In the genomic region with DNA sequence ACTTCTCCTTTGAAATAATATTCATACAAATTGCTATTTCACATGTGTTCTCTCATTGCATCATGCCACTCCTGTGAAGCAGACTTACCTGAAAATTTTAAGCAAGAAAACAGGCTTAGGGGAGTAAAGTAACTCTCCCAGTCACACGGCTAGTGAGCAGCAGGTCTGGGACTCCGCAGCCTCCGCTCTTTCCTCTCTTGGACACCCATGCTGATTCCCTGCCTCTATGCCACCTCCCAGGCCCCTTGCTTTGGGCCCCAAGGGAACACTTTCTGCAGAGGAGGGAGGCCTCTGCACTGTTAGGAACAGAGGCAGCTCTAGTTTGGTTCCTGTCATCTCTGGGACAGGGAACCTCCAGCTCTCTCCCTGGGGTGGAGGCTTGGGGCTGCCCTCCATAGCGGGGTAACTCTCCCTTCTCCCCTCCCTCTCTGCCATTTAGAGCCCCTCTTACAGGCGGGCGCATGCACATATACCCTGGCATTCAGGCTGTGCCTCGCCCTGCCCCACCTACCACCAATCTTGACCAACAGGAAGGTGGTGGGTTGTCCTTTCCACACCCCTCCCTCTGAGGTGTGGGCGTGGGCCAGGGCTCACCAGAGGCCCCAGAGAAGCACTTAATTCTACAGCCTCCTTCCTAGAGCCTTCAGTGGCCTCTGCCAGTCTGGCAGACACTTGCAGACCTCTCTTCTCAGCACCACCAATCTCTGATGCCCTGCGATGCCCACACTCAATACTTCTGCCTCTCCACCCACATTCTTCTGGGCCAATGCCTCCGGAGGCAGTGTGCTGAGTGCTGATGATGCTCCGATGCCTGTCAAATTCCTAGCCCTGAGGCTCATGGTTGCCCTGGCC, we compare ENCODE assay signal across 8 cellular contexts. TPM values are rescaled to one million over a fixed set of nuclear protein-coding genes. Genes with fewer than 3 reads are reported as not detected.
DNase-seq lines count a peak whose midpoint lies in the region; ATAC-seq, FAIRE-seq and TF ChIP-seq lines count a peak whose summit lies in the region.

A gene with protein sequence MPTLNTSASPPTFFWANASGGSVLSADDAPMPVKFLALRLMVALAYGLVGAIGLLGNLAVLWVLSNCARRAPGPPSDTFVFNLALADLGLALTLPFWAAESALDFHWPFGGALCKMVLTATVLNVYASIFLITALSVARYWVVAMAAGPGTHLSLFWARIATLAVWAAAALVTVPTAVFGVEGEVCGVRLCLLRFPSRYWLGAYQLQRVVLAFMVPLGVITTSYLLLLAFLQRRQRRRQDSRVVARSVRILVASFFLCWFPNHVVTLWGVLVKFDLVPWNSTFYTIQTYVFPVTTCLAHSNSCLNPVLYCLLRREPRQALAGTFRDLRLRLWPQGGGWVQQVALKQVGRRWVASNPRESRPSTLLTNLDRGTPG (plus strand): TSS at position 646 of the 852 bp plus-strand sequence. CDS start 72 bp downstream, at position 718.

- H3K4me2 ChIP-seq in GM23248 (ENCODE audit: unreplicated experiment), result no peak within 1 kb of the TSS

- no peak within 1 kb of the TSS for H3K4me3 Mint-ChIP-seq in WTC11
- H3K4me3 Mint-ChIP-seq in type B pancreatic cell, result peak within 1 kb of the TSS; percentile 32

- H3K36me3 ChIP-seq in GM23248 (ENCODE audit: low read depth) (peaks cover 6% of the 10 kb centered on the region), kidney (ENCODE audit: control insufficient read depth in 1 of 2, insufficient read depth in 2 of 2, low read length in 2 of 2) (peaks cover 0 to under 1% of the 10 kb centered on the region in 2 donors)

- H3F3A ChIP-seq in GM23248 (ENCODE audit: insufficient read depth), result peaks cover 27% of the 10 kb centered on the region

- peak; percentile 20 for ATAC-seq in WTC11
- ATAC-seq in GM18909 (IDR thresholded peaks at IDR 0.05; ENCODE audit: poor library complexity, unreplicated experiment), result no peak

- intact Hi-C loops in kidney (cut with DNase I), result loop anchor here (5.0 kb wide), 1 partner anchor 46 kb away; no protein-coding TSS in a partner anchor

- CTCF ChIA-PET in WTC11 (lab: Charles Lee), result interaction anchor here (1.0 to 6.1 kb wide), 7 partner anchors 27 to 125 kb away, joined by 3 to 85 read pairs (median 7); a partner anchor contains a TSS

- no peaks in the 10 kb centered on the region for H3K79me2 ChIP-seq in GM23248 (ENCODE audit: insufficient read depth)

- H3K4me1 ChIP-seq in GM23248 (ENCODE audit: insufficient read depth) (peaks cover 11% of the 10 kb centered on the region), kidney (ENCODE audit: control insufficient read depth in 1 of 2, insufficient read depth in 1 of 2, low read depth in 1 of 2, low read length in 2 of 2) (peaks cover 24 to 32% of the 10 kb centered on the region in 2 donors)

- H2AFZ ChIP-seq in GM23248, result peak within 1 kb of the TSS; percentile 39; the same call in 1 of the 2 replicates

- no peak for FAIRE-seq in kidney (lab: Jason Lieb, UNC)

- no peaks in the 10 kb centered on the region for H3K9me3 Mint-ChIP-seq in WTC11
- no peaks in the 10 kb centered on the region for H3K9me3 Mint-ChIP-seq in type B pancreatic cell

- H3K4me3 ChIP-seq in AG10803 (ENCODE audit: low read length) (no peak within 1 kb of the TSS), GM23248 (no peak within 1 kb of the TSS), kidney (ENCODE audit: low read length in 2 of 2) (peak within 1 kb of the TSS in 1 of 2 donors; percentile 40)

- POLR2A ChIA-PET in WTC11 (lab: Charles Lee), result interaction anchor here (0.5 to 0.9 kb wide), 3 partner anchors 13 to 141 kb away, joined by 3 to 4 read pairs (median 3); a partner anchor contains a TSS

- DNase-seq in AG10803 (ENCODE audit: low read depth), result peak; percentile 43
- DNase-seq in GM23248, result peak; percentile 37
- no peak for DNase-seq in WTC11 (ENCODE audit: low spot score)
- peak; percentile 85 for DNase-seq in kidney
- DNase-seq in type B pancreatic cell (ENCODE audit: extremely low spot score, unreplicated experiment), result no peak
- no peak for DNase-seq in effector CD4-positive, alpha-beta T cell
- DNase-seq in nucleus accumbens (lab: John Stamatoyannopoulos, UW), result no peak

- no peaks in the 10 kb centered on the region for H3K27me3 ChIP-seq in GM23248 (replicated peaks; ENCODE audit: insufficient read depth)

- TF ChIP-seq CTCF in AG10803 (conservative IDR thresholded peaks at IDR 0.05; ENCODE audit: low read length) (no peak), WTC11 (IDR thresholded peaks at IDR 0.05) (no peak), kidney (IDR thresholded peaks at IDR 0.05; ENCODE audit: borderline replicate concordance, extremely low read depth, insufficient read depth) (no peak), type B pancreatic cell (conservative IDR thresholded peaks at IDR 0.05) (no peak)

- H3K4me1 Mint-ChIP-seq in WTC11 (peaks cover 28% of the 10 kb centered on the region), type B pancreatic cell (ENCODE audit: unreplicated experiment) (peaks cover 31% of the 10 kb centered on the region)

- H3K27ac ChIP-seq in GM23248 (peak within 1 kb of the TSS; percentile 23), kidney (ENCODE audit: low read depth in 2 of 2, low read length in 2 of 2) (peak within 1 kb of the TSS; percentile 90 to 95)

- 70 to 71% methylated on average over 11 of the region's 11 CpGs for WGBS in GM23248 (ENCODE audit: low coverage in 1 of 2, low lambda C conversion rate in 2 of 2, missing lambda C conversion rate in 2 of 2), 2 experiments

- no peaks in the 10 kb centered on the region for H3K9me3 ChIP-seq in GM23248 (ENCODE audit: low read depth)
- no peaks in the 10 kb centered on the region for H3K9me3 ChIP-seq in kidney (ENCODE audit: control insufficient read depth in 1 of 2, low read length in 2 of 2)

- peak within 1 kb of the TSS; percentile 18; the same call in 1 of the 2 replicates for H3K27ac Mint-ChIP-seq in WTC11
- peak within 1 kb of the TSS; percentile 74 for H3K27ac Mint-ChIP-seq in type B pancreatic cell

- H3K36me3 Mint-ChIP-seq in WTC11 (no peaks in the 10 kb centered on the region), type B pancreatic cell (no peaks in the 10 kb centered on the region)

- in situ Hi-C loops in GM23248 (cut with MboI), result no loop called here

- H3K9me2 ChIP-seq in GM23248 (ENCODE audit: insufficient read depth), result no peaks in the 10 kb centered on the region

- H3K9ac ChIP-seq in GM23248, result no peak within 1 kb of the TSS; the same call in 1 of the 2 replicates
- peak within 1 kb of the TSS; percentile 54 to 56 for H3K9ac ChIP-seq in kidney (ENCODE audit: low read length in 2 of 2)

- no peaks in the 10 kb centered on the region for H4K20me1 ChIP-seq in GM23248 (ENCODE audit: insufficient read depth)

- H3K27me3 Mint-ChIP-seq in WTC11 (ENCODE audit: low read depth) (no peaks in the 10 kb centered on the region), type B pancreatic cell (no peaks in the 10 kb centered on the region)

TF ChIP-seq in WTC11, 78 proteins besides CTCF, POLR2A, EP300 and RAD21 (continues in another document):
- TF ChIP-seq, protein P1, sequence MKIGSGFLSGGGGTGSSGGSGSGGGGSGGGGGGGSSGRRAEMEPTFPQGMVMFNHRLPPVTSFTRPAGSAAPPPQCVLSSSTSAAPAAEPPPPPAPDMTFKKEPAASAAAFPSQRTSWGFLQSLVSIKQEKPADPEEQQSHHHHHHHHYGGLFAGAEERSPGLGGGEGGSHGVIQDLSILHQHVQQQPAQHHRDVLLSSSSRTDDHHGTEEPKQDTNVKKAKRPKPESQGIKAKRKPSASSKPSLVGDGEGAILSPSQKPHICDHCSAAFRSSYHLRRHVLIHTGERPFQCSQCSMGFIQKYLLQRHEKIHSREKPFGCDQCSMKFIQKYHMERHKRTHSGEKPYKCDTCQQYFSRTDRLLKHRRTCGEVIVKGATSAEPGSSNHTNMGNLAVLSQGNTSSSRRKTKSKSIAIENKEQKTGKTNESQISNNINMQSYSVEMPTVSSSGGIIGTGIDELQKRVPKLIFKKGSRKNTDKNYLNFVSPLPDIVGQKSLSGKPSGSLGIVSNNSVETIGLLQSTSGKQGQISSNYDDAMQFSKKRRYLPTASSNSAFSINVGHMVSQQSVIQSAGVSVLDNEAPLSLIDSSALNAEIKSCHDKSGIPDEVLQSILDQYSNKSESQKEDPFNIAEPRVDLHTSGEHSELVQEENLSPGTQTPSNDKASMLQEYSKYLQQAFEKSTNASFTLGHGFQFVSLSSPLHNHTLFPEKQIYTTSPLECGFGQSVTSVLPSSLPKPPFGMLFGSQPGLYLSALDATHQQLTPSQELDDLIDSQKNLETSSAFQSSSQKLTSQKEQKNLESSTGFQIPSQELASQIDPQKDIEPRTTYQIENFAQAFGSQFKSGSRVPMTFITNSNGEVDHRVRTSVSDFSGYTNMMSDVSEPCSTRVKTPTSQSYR (CRISPR knock-in tag; IDR thresholded peaks at IDR 0.05), result no peak
- TF ChIP-seq, protein P2, sequence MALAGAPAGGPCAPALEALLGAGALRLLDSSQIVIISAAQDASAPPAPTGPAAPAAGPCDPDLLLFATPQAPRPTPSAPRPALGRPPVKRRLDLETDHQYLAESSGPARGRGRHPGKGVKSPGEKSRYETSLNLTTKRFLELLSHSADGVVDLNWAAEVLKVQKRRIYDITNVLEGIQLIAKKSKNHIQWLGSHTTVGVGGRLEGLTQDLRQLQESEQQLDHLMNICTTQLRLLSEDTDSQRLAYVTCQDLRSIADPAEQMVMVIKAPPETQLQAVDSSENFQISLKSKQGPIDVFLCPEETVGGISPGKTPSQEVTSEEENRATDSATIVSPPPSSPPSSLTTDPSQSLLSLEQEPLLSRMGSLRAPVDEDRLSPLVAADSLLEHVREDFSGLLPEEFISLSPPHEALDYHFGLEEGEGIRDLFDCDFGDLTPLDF (CRISPR knock-in tag; IDR thresholded peaks at IDR 0.05), result no peak
- no peak for TF ChIP-seq PRRX2 (CRISPR knock-in tag; IDR thresholded peaks at IDR 0.05)
- TF ChIP-seq, protein P3, sequence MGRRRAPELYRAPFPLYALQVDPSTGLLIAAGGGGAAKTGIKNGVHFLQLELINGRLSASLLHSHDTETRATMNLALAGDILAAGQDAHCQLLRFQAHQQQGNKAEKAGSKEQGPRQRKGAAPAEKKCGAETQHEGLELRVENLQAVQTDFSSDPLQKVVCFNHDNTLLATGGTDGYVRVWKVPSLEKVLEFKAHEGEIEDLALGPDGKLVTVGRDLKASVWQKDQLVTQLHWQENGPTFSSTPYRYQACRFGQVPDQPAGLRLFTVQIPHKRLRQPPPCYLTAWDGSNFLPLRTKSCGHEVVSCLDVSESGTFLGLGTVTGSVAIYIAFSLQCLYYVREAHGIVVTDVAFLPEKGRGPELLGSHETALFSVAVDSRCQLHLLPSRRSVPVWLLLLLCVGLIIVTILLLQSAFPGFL (CRISPR knock-in tag; IDR thresholded peaks at IDR 0.05; ENCODE audit: borderline replicate concordance), result no peak
- peak; percentile 42; the same call in 1 of the 2 replicates for TF ChIP-seq GABPB1 (CRISPR knock-in tag; IDR thresholded peaks at IDR 0.05)
- no peak for TF ChIP-seq MYBL2 (CRISPR knock-in tag; IDR thresholded peaks at IDR 0.05)
- TF ChIP-seq SP1 (CRISPR knock-in tag; conservative IDR thresholded peaks at IDR 0.05), result no peak

RNA-seq across cellular contexts. Expression of the gene that starts here (rescaled TPM):
- not detected in 2 replicates for total RNA-seq in GM23248 (2014; rRNA removed; shearing (Covaris generic))
- polyA plus RNA-seq in GM23248 (2016; fragmentation: Nextera tagmentation; extraction: Ambion mirVana), result 0.20 and 0.39 TPM in 2 replicates
- not detected in 3 replicates for total RNA-seq in WTC11 (2021)
- total RNA-seq in kidney, result not detected
- polyA plus RNA-seq in kidney (ENCODE audit: insufficient read depth, low read depth, low replicate concordance), result 0.32 TPM
- not detected in 2 replicates for total RNA-seq in type B pancreatic cell (ENCODE audit: low replicate concordance)

Comparison
In these comparisons a context has a peak if more than half of its experiments do, and no peak if none do; other contexts are left out.
1. Peak in DNase-seq and H3K27ac ChIP-seq in GM23248; RNA of the gene not detected or under 1 TPM.
2. Peak in ATAC-seq in WTC11; RNA of the gene not detected or under 1 TPM.
3. Peak in DNase-seq, H3K27ac ChIP-seq and H3K9ac ChIP-seq in kidney; RNA of the gene not detected or under 1 TPM.